ENCODE assay signal across 1 cellular context in the genomic region with DNA sequence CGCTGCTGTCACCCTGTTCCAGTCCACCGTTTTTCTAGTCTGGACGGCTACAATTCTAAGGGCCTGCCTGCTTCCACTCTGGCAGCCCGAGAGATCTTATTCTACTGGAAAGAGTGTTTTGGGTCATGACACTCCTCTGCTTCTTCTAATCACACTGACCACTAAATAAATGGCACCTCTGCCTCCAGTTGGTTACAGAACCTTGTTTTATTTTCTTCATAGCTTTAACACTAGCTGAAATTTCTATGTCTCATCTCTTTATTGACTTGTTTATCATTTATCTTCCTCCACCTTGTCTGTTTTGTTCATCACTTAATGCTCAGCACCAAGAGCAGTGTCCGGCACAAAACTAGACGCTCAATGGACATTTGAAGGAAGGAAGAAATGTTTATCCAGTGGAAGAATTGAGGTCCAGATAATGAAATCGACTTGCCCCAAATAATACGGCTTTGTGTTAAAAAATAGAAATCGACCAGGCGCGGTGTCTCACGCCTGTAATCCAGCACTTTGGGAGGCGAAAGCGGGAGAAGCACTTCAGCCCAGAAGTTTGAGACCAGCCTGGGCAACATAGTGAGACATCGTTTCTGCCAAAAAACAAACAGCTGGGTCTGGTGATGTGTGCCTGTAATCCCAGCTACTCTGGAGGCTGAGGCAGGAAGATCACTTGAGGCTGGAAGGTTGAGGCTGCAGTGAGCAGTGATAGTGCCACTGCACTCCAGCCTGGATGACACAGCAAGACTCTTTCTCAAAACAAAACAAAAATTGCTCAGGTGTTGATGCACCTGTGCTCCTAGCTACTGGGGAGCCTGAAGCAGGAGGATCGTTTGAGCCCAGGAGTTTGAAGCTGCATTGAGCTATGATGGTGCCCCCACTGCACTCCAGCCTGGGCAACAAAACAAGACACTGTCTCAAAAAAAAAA.
TF ChIP-seq lines count a peak whose summit lies in the region.

No MANE protein-coding gene starts in this region.

TF ChIP-seq in GM23338, 12 proteins besides CTCF, POLR2A, EP300 and RAD21 (continued from another document):
- TF ChIP-seq, protein P1, sequence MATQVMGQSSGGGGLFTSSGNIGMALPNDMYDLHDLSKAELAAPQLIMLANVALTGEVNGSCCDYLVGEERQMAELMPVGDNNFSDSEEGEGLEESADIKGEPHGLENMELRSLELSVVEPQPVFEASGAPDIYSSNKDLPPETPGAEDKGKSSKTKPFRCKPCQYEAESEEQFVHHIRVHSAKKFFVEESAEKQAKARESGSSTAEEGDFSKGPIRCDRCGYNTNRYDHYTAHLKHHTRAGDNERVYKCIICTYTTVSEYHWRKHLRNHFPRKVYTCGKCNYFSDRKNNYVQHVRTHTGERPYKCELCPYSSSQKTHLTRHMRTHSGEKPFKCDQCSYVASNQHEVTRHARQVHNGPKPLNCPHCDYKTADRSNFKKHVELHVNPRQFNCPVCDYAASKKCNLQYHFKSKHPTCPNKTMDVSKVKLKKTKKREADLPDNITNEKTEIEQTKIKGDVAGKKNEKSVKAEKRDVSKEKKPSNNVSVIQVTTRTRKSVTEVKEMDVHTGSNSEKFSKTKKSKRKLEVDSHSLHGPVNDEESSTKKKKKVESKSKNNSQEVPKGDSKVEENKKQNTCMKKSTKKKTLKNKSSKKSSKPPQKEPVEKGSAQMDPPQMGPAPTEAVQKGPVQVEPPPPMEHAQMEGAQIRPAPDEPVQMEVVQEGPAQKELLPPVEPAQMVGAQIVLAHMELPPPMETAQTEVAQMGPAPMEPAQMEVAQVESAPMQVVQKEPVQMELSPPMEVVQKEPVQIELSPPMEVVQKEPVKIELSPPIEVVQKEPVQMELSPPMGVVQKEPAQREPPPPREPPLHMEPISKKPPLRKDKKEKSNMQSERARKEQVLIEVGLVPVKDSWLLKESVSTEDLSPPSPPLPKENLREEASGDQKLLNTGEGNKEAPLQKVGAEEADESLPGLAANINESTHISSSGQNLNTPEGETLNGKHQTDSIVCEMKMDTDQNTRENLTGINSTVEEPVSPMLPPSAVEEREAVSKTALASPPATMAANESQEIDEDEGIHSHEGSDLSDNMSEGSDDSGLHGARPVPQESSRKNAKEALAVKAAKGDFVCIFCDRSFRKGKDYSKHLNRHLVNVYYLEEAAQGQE (IDR thresholded peaks at IDR 0.05; ENCODE audit: unreplicated experiment) = no peak
- TF ChIP-seq EZH2phosphoT487 (IDR thresholded peaks at IDR 0.05; ENCODE audit: unreplicated experiment) (no peak), POLR2AphosphoS5 (IDR thresholded peaks at IDR 0.05; ENCODE audit: low read depth) (no peak), EZH2 (IDR thresholded peaks at IDR 0.05; ENCODE audit: low read depth, unreplicated experiment) (no peak), NANOG (IDR thresholded peaks at IDR 0.05; ENCODE audit: borderline replicate concordance) (no peak)
- TF ChIP-seq, protein P2, sequence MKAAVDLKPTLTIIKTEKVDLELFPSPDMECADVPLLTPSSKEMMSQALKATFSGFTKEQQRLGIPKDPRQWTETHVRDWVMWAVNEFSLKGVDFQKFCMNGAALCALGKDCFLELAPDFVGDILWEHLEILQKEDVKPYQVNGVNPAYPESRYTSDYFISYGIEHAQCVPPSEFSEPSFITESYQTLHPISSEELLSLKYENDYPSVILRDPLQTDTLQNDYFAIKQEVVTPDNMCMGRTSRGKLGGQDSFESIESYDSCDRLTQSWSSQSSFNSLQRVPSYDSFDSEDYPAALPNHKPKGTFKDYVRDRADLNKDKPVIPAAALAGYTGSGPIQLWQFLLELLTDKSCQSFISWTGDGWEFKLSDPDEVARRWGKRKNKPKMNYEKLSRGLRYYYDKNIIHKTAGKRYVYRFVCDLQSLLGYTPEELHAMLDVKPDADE (IDR thresholded peaks at IDR 0.05) = no peak
TF ChIP-seq in GM23338: peak in this region for 0.
